In genomic region chr15:75785771-75786563, GRCh38 we compare ENCODE assay signal across 11 cellular contexts. TPM values are rescaled to one million over a fixed set of nuclear protein-coding genes. Genes with fewer than 3 reads are reported as not detected.
A peak's percentile ranks its signal among the peaks of the same experiment; 100 is the strongest.
DNase-seq lines count a peak whose midpoint lies in the region; ATAC-seq and TF ChIP-seq lines count a peak whose summit lies in the region.
"Had no signal": no experiment of that assay in that cellular context is flagged by ENCODE, and none has a peak within 500 bp of the region (broad histone marks: within the 10 kb centered on the region; RNA-seq: fewer than 3 reads in every experiment).

No MANE protein-coding gene starts in this region.

- TF ChIP-seq CTCF in GM23338 (conservative IDR thresholded peaks at IDR 0.05; ENCODE audit: low read depth in 2 of 2) (peak in 1 of 2 experiments; percentile 73; a peak in 3 of 4 replicates), choroid plexus epithelial cell (conservative IDR thresholded peaks at IDR 0.05; ENCODE audit: low read depth, low read length) (peak; percentile 54)

- H3K4me1 Mint-ChIP-seq in GM23338 = peaks cover 10% of the 10 kb centered on the region
- H3K4me1 Mint-ChIP-seq: T-cell had no signal

- H3K79me2 ChIP-seq in GM23338 (replicated peaks; ENCODE audit: insufficient read depth) (no peaks in the 10 kb centered on the region), trophoblast cell (ENCODE audit: control insufficient read depth, insufficient read depth, low read length, poor library complexity) (no peaks in the 10 kb centered on the region)

- peak overlapping the region; percentile 59; the same call in 2 of the 3 replicates for H3K4me3 Mint-ChIP-seq in GM23338
- H3K4me3 Mint-ChIP-seq: T-cell had no signal

- H2BK5ac ChIP-seq in neuronal stem cell (ENCODE audit: low read length) (peak overlapping the region; percentile 39), trophoblast cell (ENCODE audit: low read depth, low read length, poor library complexity) (no peak overlapping the region)

- H4K20me1 ChIP-seq in GM23338 (replicated peaks; ENCODE audit: insufficient read depth) = no peaks in the 10 kb centered on the region

- H4K8ac ChIP-seq in neuronal stem cell (ENCODE audit: low read depth, low read length) = no peak overlapping the region
- no peak overlapping the region for H4K8ac ChIP-seq in trophoblast cell (ENCODE audit: low read depth, low read length)

- H3K79me1 ChIP-seq in neuronal stem cell (ENCODE audit: low read depth, low read length) (no peaks in the 10 kb centered on the region), trophoblast cell (ENCODE audit: low read length) (no peaks in the 10 kb centered on the region)

- peak; percentile 74 for ATAC-seq in GM23338
- ATAC-seq in GM18517 (IDR thresholded peaks at IDR 0.05; ENCODE audit: unreplicated experiment) = no peak
- ATAC-seq: T-cell had no signal

- H3K27ac ChIP-seq in GM23338 (ENCODE audit: low read depth) (no peak overlapping the region), neuronal stem cell (replicated peaks; ENCODE audit: low read length) (no peak overlapping the region), trophoblast cell (ENCODE audit: low read depth, low read length) (no peak overlapping the region)

- H3K9me3 ChIP-seq in neuronal stem cell (replicated peaks in 1 of 2; ENCODE audit: control insufficient read depth in 2 of 2, insufficient read depth in 1 of 2, low read depth in 1 of 2, low read length in 2 of 2) (no peaks in the 10 kb centered on the region), trophoblast cell (ENCODE audit: insufficient read depth, low read depth, low read length) (peaks cover 2% of the 10 kb centered on the region)

- H3K9me2 ChIP-seq in GM23338 (ENCODE audit: insufficient read depth) = no peaks in the 10 kb centered on the region

- H3K4me2 ChIP-seq in GM23338 (peak overlapping the region; percentile 55; the same call in 1 of the 2 replicates), neuronal stem cell (ENCODE audit: insufficient read depth, low read length, poor library complexity, severe bottlenecking) (no peak overlapping the region), trophoblast cell (ENCODE audit: low read length) (no peak overlapping the region)

- peaks cover 12% of the 10 kb centered on the region for H3K27me3 Mint-ChIP-seq in GM23338 (ENCODE audit: insufficient read depth, low read depth, poor library complexity)

- no peak overlapping the region for H3K27ac Mint-ChIP-seq in GM23338
- H3K27ac Mint-ChIP-seq: T-cell had no signal

- H2AFZ ChIP-seq in GM23338 = peak overlapping the region; percentile 38; the same call in 1 of the 2 replicates
- no peak overlapping the region for H2AFZ ChIP-seq in neuronal stem cell (ENCODE audit: low read length)
- H2AFZ ChIP-seq in trophoblast cell (ENCODE audit: insufficient read depth, low read length, poor library complexity) = no peak overlapping the region

- H4K12ac ChIP-seq in trophoblast cell (ENCODE audit: low read depth, low read length) = no peak overlapping the region

- no peak overlapping the region for H3K14ac ChIP-seq in neuronal stem cell (ENCODE audit: low read length)
- H3K14ac ChIP-seq in trophoblast cell (ENCODE audit: low read length) = no peak overlapping the region

- no peaks in the 10 kb centered on the region for H3K9me3 Mint-ChIP-seq in GM23338
- H3K9me3 Mint-ChIP-seq: T-cell had no signal

- no peaks in the 10 kb centered on the region for H3K36me3 ChIP-seq in GM23338 (ENCODE audit: insufficient read depth)
- H3K36me3 ChIP-seq in neuronal stem cell (replicated peaks in 1 of 2; ENCODE audit: control insufficient read depth in 2 of 2, insufficient read depth in 2 of 2, low read length in 2 of 2) = no peaks in the 10 kb centered on the region
- no peaks in the 10 kb centered on the region for H3K36me3 ChIP-seq in trophoblast cell (ENCODE audit: control insufficient read depth in 1 of 2, insufficient read depth in 2 of 2, low read length in 2 of 2)

- H2BK12ac ChIP-seq in neuronal stem cell (ENCODE audit: low read length) (peak overlapping the region; percentile 41), trophoblast cell (ENCODE audit: low read length) (no peak overlapping the region)

- no peaks in the 10 kb centered on the region for H3K36me3 Mint-ChIP-seq in GM23338 (ENCODE audit: low read depth)
- H3K36me3 Mint-ChIP-seq: T-cell had no signal

- H2AK5ac ChIP-seq in neuronal stem cell (ENCODE audit: low read depth, low read length) = no peak overlapping the region
- H2AK5ac ChIP-seq in trophoblast cell (ENCODE audit: low read length) = no peak overlapping the region

- H3K4me3 ChIP-seq in GM23338 (peak overlapping the region; percentile 39), choroid plexus epithelial cell (ENCODE audit: low read depth, low read length) (no peak overlapping the region), neuronal stem cell (ENCODE audit: low read length in 2 of 2) (no peak overlapping the region), trophoblast cell (ENCODE audit: low read depth, low read length) (no peak overlapping the region)

- H3K4ac ChIP-seq in neuronal stem cell (ENCODE audit: low read length) (no peak overlapping the region), trophoblast cell (ENCODE audit: low read depth, low read length) (no peak overlapping the region)

- DNase-seq in GM23338 (ENCODE audit: low spot score) (peak; percentile 75), NCI-H2227 (lab: John Stamatoyannopoulos, UW; ENCODE audit: unreplicated experiment) (peak; percentile 82), choroid plexus epithelial cell (ENCODE audit: low read depth) (peak; percentile 23), neuronal stem cell (ENCODE audit: low spot score) (peak; percentile 35), amniotic stem cell (lab: John Stamatoyannopoulos, UW) (no peak), trophoblast cell (no peak)
- DNase-seq: DND-41, hippocampal formation, NCI-H187 had no signal

- no peak overlapping the region for H3K23ac ChIP-seq in neuronal stem cell (ENCODE audit: low read depth, low read length, poor library complexity)
- H3K23ac ChIP-seq in trophoblast cell (ENCODE audit: low read length) = no peak overlapping the region

- H3K27me3 ChIP-seq in GM23338 (ENCODE audit: insufficient read depth) (no peaks in the 10 kb centered on the region), neuronal stem cell (ENCODE audit: control insufficient read depth in 3 of 3, insufficient read depth in 3 of 3, low read depth in 1 of 3, low read length in 3 of 3) (peaks cover 0 to 73% (median 0%) of the 10 kb centered on the region in 3 experiments), trophoblast cell (ENCODE audit: insufficient read depth, low read length) (no peaks in the 10 kb centered on the region)

- no peak overlapping the region for H2BK15ac ChIP-seq in neuronal stem cell (ENCODE audit: low read length)

- H3K4me1 ChIP-seq in GM23338 (ENCODE audit: insufficient read depth) (no peaks in the 10 kb centered on the region), neuronal stem cell (ENCODE audit: control insufficient read depth in 2 of 2, insufficient read depth in 1 of 2, low read depth in 1 of 2, low read length in 2 of 2) (no peaks in the 10 kb centered on the region), trophoblast cell (ENCODE audit: control insufficient read depth in 1 of 2, insufficient read depth in 2 of 2, low read length in 2 of 2) (no peaks in the 10 kb centered on the region)

- H4K91ac ChIP-seq in neuronal stem cell (ENCODE audit: low read depth, low read length, poor library complexity) (no peak overlapping the region), trophoblast cell (ENCODE audit: low read depth, low read length) (no peak overlapping the region)

- no CpG with 5 or more reads among the region's 19 CpGs for WGBS in neuronal stem cell (ENCODE audit: extremely low coverage in 2 of 2, insufficient read length in 2 of 2, insufficient replicate concordance in 1 of 2), 2 donors
- no CpG with 5 or more reads among the region's 19 CpGs for WGBS in trophoblast cell (ENCODE audit: extremely low coverage, insufficient coverage, insufficient read length)

- no peak overlapping the region for H2BK120ac ChIP-seq in neuronal stem cell (ENCODE audit: low read depth, low read length)
- no peak overlapping the region for H2BK120ac ChIP-seq in trophoblast cell (ENCODE audit: insufficient read depth, low read length, poor library complexity)

- peak overlapping the region; percentile 48 for H3K18ac ChIP-seq in neuronal stem cell (ENCODE audit: low read length)
- H3K18ac ChIP-seq in trophoblast cell (ENCODE audit: low read length) = no peak overlapping the region

- no peak overlapping the region for H3K9ac ChIP-seq in neuronal stem cell (ENCODE audit: low read depth, low read length, poor library complexity)
- H3K9ac ChIP-seq in trophoblast cell (ENCODE audit: low read length) = no peak overlapping the region

- no peaks in the 10 kb centered on the region for H3F3A ChIP-seq in GM23338 (replicated peaks; ENCODE audit: low read depth)

TF ChIP-seq in GM23338, 12 proteins besides CTCF, POLR2A, EP300 and RAD21 (continues in another document):
- no peak for TF ChIP-seq POLR2AphosphoS5 (IDR thresholded peaks at IDR 0.05; ENCODE audit: low read depth)

RNA-seq across cellular contexts. Expression of gene UBE2Q2, which starts 57.3 kb away (rescaled TPM):
- 29.3 and 37.6 TPM in 2 replicates for total RNA-seq in GM23338 (2014; rRNA removed; shearing (Covaris generic))
- polyA plus RNA-seq in GM23338 (2016; fragmentation: Nextera tagmentation; extraction: Ambion mirVana) = 14.9 and 23.7 TPM in 2 replicates
- polyA plus RNA-seq in neuronal stem cell (2013, experiment 1 of 2) = 10.6 TPM
- 11.0 TPM for polyA plus RNA-seq in neuronal stem cell (2013, experiment 2 of 2)
- polyA plus RNA-seq in trophoblast cell (2013) = 47.6 and 48.5 TPM in 2 replicates

Comparison
In these comparisons a context has a peak if more than half of its experiments do, and no peak if none do; other contexts are left out.
1. DNase-seq: peak in GM23338 (single experiment), NCI-H2227 (single experiment), choroid plexus epithelial cell (single experiment) and neuronal stem cell (single experiment); none in amniotic stem cell (single experiment) and trophoblast cell (0 of 2).